In genomic region chr5:132776077-132776931, GRCh38 we compare ENCODE assay signal across 8 cellular contexts. TPM values are rescaled to one million over a fixed set of nuclear protein-coding genes. Genes with fewer than 3 reads are reported as not detected.
DNase-seq lines count a peak whose midpoint lies in the region; ATAC-seq and TF ChIP-seq lines count a peak whose summit lies in the region.

No MANE protein-coding gene starts in this region.

- DNase-seq in Caki2 (ENCODE audit: low read depth) (peak; percentile 43), NB4 (ENCODE audit: low read depth) (peak; percentile 39), brain microvascular endothelial cell (peak; percentile 20), iPS-NIHi11 (ENCODE audit: low spot score) (peak; percentile 55), germinal center (ENCODE audit: low spot score) (no peak)

- H3K4me1 ChIP-seq in skeletal muscle satellite cell (ENCODE audit: control insufficient read depth, insufficient read depth, low read length): peaks cover 40% of the 10 kb centered on the region

- peak overlapping the region; percentile 97 for H3K4me2 ChIP-seq in skeletal muscle satellite cell (ENCODE audit: low read length)

- H3K4me3 ChIP-seq in NB4 (ENCODE audit: low read depth, low read length): peak overlapping the region; percentile 34
- peak overlapping the region; percentile 77 for H3K4me3 ChIP-seq in brain microvascular endothelial cell (ENCODE audit: low read depth, low read length)
- peak overlapping the region; percentile 84 for H3K4me3 ChIP-seq in skeletal muscle satellite cell (ENCODE audit: low read length)

- H3K9me3 ChIP-seq in skeletal muscle satellite cell (replicated peaks; ENCODE audit: low read length): no peaks in the 10 kb centered on the region

- no peak overlapping the region for H3K27ac ChIP-seq in brain microvascular endothelial cell

- H3K27me3 ChIP-seq in brain microvascular endothelial cell (replicated peaks) (no peaks in the 10 kb centered on the region), skeletal muscle satellite cell (ENCODE audit: control insufficient read depth, insufficient read depth, low read length) (no peaks in the 10 kb centered on the region)

- H3K9ac ChIP-seq in skeletal muscle satellite cell (ENCODE audit: low read depth, low read length): peak overlapping the region; percentile 82

- in situ Hi-C loops in Caki2 (cut with HindIII; ENCODE audit: low pct_unique_long_range_greater_than_20kb, low sequenced_read_pairs): no loop called here
- in situ Hi-C loops in brain microvascular endothelial cell (cut with HindIII; ENCODE audit: low pct_ligation_motif_present, low sequenced_read_pairs): no loop called here

- TF ChIP-seq POLR2A in NB4 (IDR thresholded peaks at IDR 0.05; ENCODE audit: extremely low read depth, insufficient read length): no peak

- H3K36me3 ChIP-seq in brain microvascular endothelial cell (replicated peaks) (no peaks in the 10 kb centered on the region), skeletal muscle satellite cell (ENCODE audit: insufficient read depth, low read length) (no peaks in the 10 kb centered on the region)

- ATAC-seq in GM21423 (IDR thresholded peaks at IDR 0.05; ENCODE audit: unreplicated experiment) (peak; percentile 26), HG03520 (IDR thresholded peaks at IDR 0.05; ENCODE audit: unreplicated experiment) (no peak)

- no peak for TF ChIP-seq CTCF in NB4 (IDR thresholded peaks at IDR 0.05; ENCODE audit: low read depth, low read length)
- no peak for TF ChIP-seq CTCF in brain microvascular endothelial cell (IDR thresholded peaks at IDR 0.05; ENCODE audit: low read depth, low read length, missing control alignments)

RNA-seq across cellular contexts. Expression of gene SEPTIN8, which starts 0.7 kb away (rescaled TPM):
- total RNA-seq in Caki2 (2014; rRNA removed; shearing (Covaris generic); ENCODE audit: low replicate concordance): 23.7 and 24.5 TPM in 2 replicates
- 24.7 and 30.4 TPM in 2 replicates for total RNA-seq in skeletal muscle satellite cell (2012; rRNA removed)

RNA-seq across cellular contexts. Expression of gene CCNI2, which starts 29.1 kb away (rescaled TPM):
- not detected in 2 replicates for total RNA-seq in Caki2 (2014; rRNA removed; shearing (Covaris generic); ENCODE audit: low replicate concordance)
- not detected in 2 replicates for total RNA-seq in skeletal muscle satellite cell (2012; rRNA removed)

RNA-seq across cellular contexts. Expression of gene SOWAHA, which starts 36.8 kb away (rescaled TPM):
- not detected in 2 replicates for total RNA-seq in Caki2 (2014; rRNA removed; shearing (Covaris generic); ENCODE audit: low replicate concordance)
- not detected in 2 replicates for total RNA-seq in skeletal muscle satellite cell (2012; rRNA removed)

RNA-seq across cellular contexts. Expression of gene KIF3A, which starts 39.0 kb away (rescaled TPM):
- 0.49 and 2.1 TPM in 2 replicates for total RNA-seq in Caki2 (2014; rRNA removed; shearing (Covaris generic); ENCODE audit: low replicate concordance)
- total RNA-seq in skeletal muscle satellite cell (2012; rRNA removed): 4.8 and 5.2 TPM in 2 replicates

RNA-seq across cellular contexts. Expression of gene SHROOM1, which starts 54.1 kb away (rescaled TPM):
- total RNA-seq in Caki2 (2014; rRNA removed; shearing (Covaris generic); ENCODE audit: low replicate concordance): 8.7 and 11.6 TPM in 2 replicates
- total RNA-seq in skeletal muscle satellite cell (2012; rRNA removed): 2.4 and 20.5 TPM in 2 replicates

Comparison
In these comparisons a context has a peak if more than half of its experiments do, and no peak if none do; other contexts are left out.
1. H3K4me3 ChIP-seq: peak in every context shown above with its lines; median percentile 84 in skeletal muscle satellite cell; 77 in brain microvascular endothelial cell; 34 in NB4.